Comparison of ENCODE assay signal across 8 cellular contexts in the genomic region with DNA sequence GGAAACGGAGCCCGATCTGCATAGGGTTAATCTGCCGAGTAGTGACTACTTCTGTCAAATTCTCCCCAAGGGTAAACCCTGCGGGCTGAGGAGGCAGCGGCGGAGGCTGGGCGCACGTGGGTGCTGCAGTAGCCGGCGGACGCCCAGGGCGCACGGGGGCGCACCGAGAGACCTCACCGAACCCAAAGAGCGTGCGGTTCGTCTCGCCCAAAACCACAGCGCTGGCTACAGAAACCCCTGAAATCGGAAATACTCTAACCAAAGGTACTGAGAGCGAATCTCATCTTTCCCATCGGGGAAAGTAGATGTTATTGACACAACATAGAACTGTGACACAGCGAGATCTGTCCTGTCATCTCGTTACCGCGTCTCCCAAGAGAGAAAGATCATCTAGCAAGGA. TPM values are rescaled to one million over a fixed set of nuclear protein-coding genes. Genes with fewer than 3 reads are reported as not detected.
DNase-seq lines count a peak whose midpoint lies in the region; ATAC-seq lines count a peak whose summit lies in the region.

No MANE protein-coding gene starts in this region.

- ATAC-seq in GM18909 (IDR thresholded peaks at IDR 0.05; ENCODE audit: poor library complexity, unreplicated experiment), result peak; percentile 83
- ATAC-seq in HG03064 (IDR thresholded peaks at IDR 0.05; ENCODE audit: low read depth, unreplicated experiment), result peak; percentile 69
- ATAC-seq in activated T-cell treated with anti-CD3 and anti-CD28 coated beads, Interleukin-2, amount 50 U/mL, for 72 hours (replicated peaks in 1 of 2), result peak; percentile 75 to 96
- peak; percentile 76 for ATAC-seq in stimulated activated effector memory CD8-positive, alpha-beta T cell treated with anti-CD3 and anti-CD28 coated beads, Interleukin-12 subunit alpha, Interleukin-12 subunit beta, amount 100 ng/mL, for 72 hours

- H3K27me3 Mint-ChIP-seq in activated T-cell treated with anti-CD3 and anti-CD28 coated beads, Interleukin-2, amount 50 U/mL, for 72 hours (ENCODE audit: low read depth), result peaks cover 82% of the 10 kb centered on the region

- H3K36me3 Mint-ChIP-seq in activated T-cell treated with anti-CD3 and anti-CD28 coated beads, Interleukin-2, amount 50 U/mL, for 72 hours (ENCODE audit: insufficient read depth in 2 of 2), result peaks cover 2% of the 10 kb centered on the region in 2 donors
- H3K36me3 Mint-ChIP-seq in stimulated activated effector memory CD8-positive, alpha-beta T cell treated with anti-CD3 and anti-CD28 coated beads, Interleukin-12 subunit alpha, Interleukin-12 subunit beta, amount 100 ng/mL, for 72 hours, result no peaks in the 10 kb centered on the region

- peaks cover 0 to 4% of the 10 kb centered on the region in 2 donors for H3K9me3 Mint-ChIP-seq in activated T-cell treated with anti-CD3 and anti-CD28 coated beads, Interleukin-2, amount 50 U/mL, for 72 hours
- peaks cover 4% of the 10 kb centered on the region for H3K9me3 Mint-ChIP-seq in stimulated activated effector memory CD8-positive, alpha-beta T cell treated with anti-CD3 and anti-CD28 coated beads, Interleukin-12 subunit alpha, Interleukin-12 subunit beta, amount 100 ng/mL, for 72 hours

- peaks cover 22% of the 10 kb centered on the region for H3K4me1 Mint-ChIP-seq in activated T-cell treated with anti-CD3 and anti-CD28 coated beads, Interleukin-2, amount 50 U/mL, for 72 hours (ENCODE audit: low read depth)
- H3K4me1 Mint-ChIP-seq in stimulated activated effector memory CD8-positive, alpha-beta T cell treated with anti-CD3 and anti-CD28 coated beads, Interleukin-12 subunit alpha, Interleukin-12 subunit beta, amount 100 ng/mL, for 72 hours, result peaks cover 14% of the 10 kb centered on the region

- no peak overlapping the region for H3K27ac Mint-ChIP-seq in activated T-cell treated with anti-CD3 and anti-CD28 coated beads, Interleukin-2, amount 50 U/mL, for 72 hours
- H3K27ac Mint-ChIP-seq in stimulated activated effector memory CD8-positive, alpha-beta T cell treated with anti-CD3 and anti-CD28 coated beads, Interleukin-12 subunit alpha, Interleukin-12 subunit beta, amount 100 ng/mL, for 72 hours, result no peak overlapping the region

- DNase-seq in activated T-cell treated with anti-CD3 and anti-CD28 coated beads, Interleukin-2, amount 50 U/mL, for 72 hours, result peak; percentile 45 to 59
- DNase-seq in iris pigment epithelial cell (ENCODE audit: low read depth), result peak; percentile 32
- DNase-seq in stimulated activated effector memory CD8-positive, alpha-beta T cell treated with anti-CD3 and anti-CD28 coated beads, Interleukin-12 subunit alpha, Interleukin-12 subunit beta, amount 100 ng/mL, for 72 hours (ENCODE audit: low spot score in 2 of 2), result peak in 1 of 2 donors; percentile 55
- no peak for DNase-seq in COR-L47 (lab: John Stamatoyannopoulos, UW)
- DNase-seq in NCI-H2029 treated with DMSO at 0.1 percent for 48 hours (lab: John Stamatoyannopoulos, UW), result no peak
- DNase-seq in SK-N-DZ (ENCODE audit: low spot score), result no peak

- H3K4me3 Mint-ChIP-seq in activated T-cell treated with anti-CD3 and anti-CD28 coated beads, Interleukin-2, amount 50 U/mL, for 72 hours, result peak overlapping the region in 1 of 2 donors; percentile 14
- H3K4me3 Mint-ChIP-seq in stimulated activated effector memory CD8-positive, alpha-beta T cell treated with anti-CD3 and anti-CD28 coated beads, Interleukin-12 subunit alpha, Interleukin-12 subunit beta, amount 100 ng/mL, for 72 hours, result no peak overlapping the region

RNA-seq across cellular contexts. Expression of gene SHC3, which starts 56.0 kb away (rescaled TPM):
- not detected for total RNA-seq in activated T-cell treated with anti-CD3 and anti-CD28 coated beads, Interleukin-2, amount 50 U/mL, for 72 hours
- 0.03 and 0.06 TPM in 2 replicates for polyA plus RNA-seq in SK-N-DZ (2014; cell fraction: cytosol; rRNA removed)
- 0.11 and 0.25 TPM in 2 replicates for polyA plus RNA-seq in SK-N-DZ (2014; cell fraction: nucleus; rRNA removed)

Comparison
In these comparisons a context has a peak if more than half of its experiments do, and no peak if none do; other contexts are left out.
1. DNase-seq: peak in activated T-cell treated with anti-CD3 and anti-CD28 coated beads, Interleukin-2, amount 50 U/mL, for 72 hours (2 of 2) and iris pigment epithelial cell (single experiment); none in COR-L47 (single experiment), NCI-H2029 treated with DMSO at 0.1 percent for 48 hours (single experiment) and SK-N-DZ (single experiment).
2. Peak in every context shown above with its lines, with median percentiles within 50 percentile points of each other: ATAC-seq.